In the genomic region with DNA sequence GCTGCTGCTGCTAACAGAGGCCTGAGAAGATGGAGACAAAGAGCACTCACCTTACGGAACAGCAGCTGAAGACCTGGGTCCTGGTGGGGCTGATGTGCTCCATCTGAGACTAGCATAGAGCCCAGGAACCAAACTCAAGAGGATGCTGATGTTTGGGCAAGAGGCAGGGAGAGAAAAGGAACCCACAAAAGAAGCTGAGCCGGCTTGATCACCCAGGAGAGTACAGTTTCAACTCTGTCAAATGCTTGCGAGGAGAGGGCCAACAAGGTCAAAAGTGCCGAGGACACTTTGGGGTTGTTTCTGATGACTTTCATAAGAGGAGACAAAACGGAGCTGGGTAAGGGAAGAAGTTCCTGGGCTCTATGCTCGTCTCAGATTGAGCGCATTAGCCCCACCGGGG, we compare ENCODE assay signal across 22 cellular contexts. TPM values are rescaled to one million over a fixed set of nuclear protein-coding genes. Genes with fewer than 3 reads are reported as not detected.
A peak's percentile ranks its signal among the peaks of the same experiment; 100 is the strongest.
DNase-seq lines count a peak whose midpoint lies in the region; ATAC-seq and TF ChIP-seq lines count a peak whose summit lies in the region.
"Had no signal": no experiment of that assay in that cellular context is flagged by ENCODE, and none has a peak within 500 bp of the region (broad histone marks: within the 10 kb centered on the region; RNA-seq: fewer than 3 reads in every experiment).

No MANE protein-coding gene starts in this region.

- H3K27ac Mint-ChIP-seq in type B pancreatic cell, result peak overlapping the region; percentile 96
- H3K27ac Mint-ChIP-seq: activated naive CD8-positive, alpha-beta T cell treated with anti-CD3 and anti-CD28 coated beads, Interleukin-2, amount 50 U/mL, for 24 hours; B cell; natural killer cell had no signal

- H3K9me3 Mint-ChIP-seq in type B pancreatic cell, result peaks cover 4% of the 10 kb centered on the region
- H3K9me3 Mint-ChIP-seq: activated naive CD8-positive, alpha-beta T cell treated with anti-CD3 and anti-CD28 coated beads, Interleukin-2, amount 50 U/mL, for 24 hours; natural killer cell had no signal

- H3K27me3 Mint-ChIP-seq in type B pancreatic cell, result no peaks in the 10 kb centered on the region
- H3K27me3 Mint-ChIP-seq: activated naive CD8-positive, alpha-beta T cell treated with anti-CD3 and anti-CD28 coated beads, Interleukin-2, amount 50 U/mL, for 24 hours; B cell had no signal

- H3F3A ChIP-seq in Loucy (ENCODE audit: low read depth), result no peaks in the 10 kb centered on the region

- H3K79me2 ChIP-seq in Loucy (ENCODE audit: insufficient read depth, low read length), result no peaks in the 10 kb centered on the region
- no peaks in the 10 kb centered on the region for H3K79me2 ChIP-seq in osteoblast (ENCODE audit: insufficient read depth, low read length)

- no peak overlapping the region for H3K9ac ChIP-seq in Loucy (ENCODE audit: low read depth, low read length, poor library complexity, severe bottlenecking)

- H3K36me3 Mint-ChIP-seq in type B pancreatic cell, result no peaks in the 10 kb centered on the region
- H3K36me3 Mint-ChIP-seq: natural killer cell had no signal

- H3K9me3 ChIP-seq in Loucy (ENCODE audit: insufficient read depth, low read depth, low read length) (no peaks in the 10 kb centered on the region), osteoblast (ENCODE audit: low read depth, low read length) (no peaks in the 10 kb centered on the region)
- H3K9me3 ChIP-seq: Caco-2, heart right ventricle, lower lobe of right lung had no signal

- no peak for TF ChIP-seq CTCF in Loucy (conservative IDR thresholded peaks at IDR 0.05; ENCODE audit: low read length)
- TF ChIP-seq CTCF in coronary artery (IDR thresholded peaks at IDR 0.05), result no peak
- no peak for TF ChIP-seq CTCF in osteoblast (IDR thresholded peaks at IDR 0.05; ENCODE audit: extremely low read depth, low read depth, low read length)
- TF ChIP-seq CTCF in type B pancreatic cell (conservative IDR thresholded peaks at IDR 0.05), result no peak

- peaks cover 16% of the 10 kb centered on the region for H3K4me1 ChIP-seq in Loucy (ENCODE audit: insufficient read depth, low read length, poor library complexity, severe bottlenecking)
- H3K4me1 ChIP-seq in osteoblast (ENCODE audit: insufficient read depth, low read length), result peaks cover 27% of the 10 kb centered on the region

- H3K27ac ChIP-seq in coronary artery (peak overlapping the region; percentile 83 to 86), osteoblast (ENCODE audit: low read depth, low read length) (peak overlapping the region; percentile 71)
- H3K27ac ChIP-seq: cardiac muscle cell, lower lobe of right lung had no signal

- H3K4me1 Mint-ChIP-seq in type B pancreatic cell (ENCODE audit: unreplicated experiment), result peaks cover 21% of the 10 kb centered on the region
- H3K4me1 Mint-ChIP-seq: activated naive CD8-positive, alpha-beta T cell treated with anti-CD3 and anti-CD28 coated beads, Interleukin-2, amount 50 U/mL, for 24 hours; B cell; natural killer cell had no signal

- H3K9me2 ChIP-seq in Loucy (replicated peaks; ENCODE audit: low read depth, low read length), result no peaks in the 10 kb centered on the region

- peak overlapping the region; percentile 72; the same call in 1 of the 2 replicates for H2AFZ ChIP-seq in Loucy (ENCODE audit: low read length)
- peak overlapping the region; percentile 78 for H2AFZ ChIP-seq in osteoblast (ENCODE audit: low read length)

- H3K27me3 ChIP-seq in Loucy (ENCODE audit: insufficient read depth, low read length, poor library complexity, severe bottlenecking) (no peaks in the 10 kb centered on the region), osteoblast (ENCODE audit: insufficient read depth, low read length) (no peaks in the 10 kb centered on the region)
- H3K27me3 ChIP-seq: heart right ventricle had no signal

- H3K4me2 ChIP-seq in Loucy (ENCODE audit: low read depth, low read length, poor library complexity, severe bottlenecking) (no peak overlapping the region), osteoblast (ENCODE audit: insufficient read depth, low read length) (no peak overlapping the region)

- no peak for DNase-seq in coronary artery (ENCODE audit: low spot score)
- no peak for DNase-seq in osteoblast (ENCODE audit: insufficient read length, low spot score, missing footprints)
- DNase-seq in type B pancreatic cell (ENCODE audit: extremely low spot score, unreplicated experiment), result no peak
- DNase-seq: activated CD4-positive, alpha-beta T cell treated with anti-CD3 and anti-CD28 coated beads, Interleukin-2, amount 50 U/mL, for 1 hour; activated CD8-positive, alpha-beta memory T cell treated with anti-CD3 and anti-CD28 coated beads, Interleukin-2, amount 50 U/mL, for 4 hours; activated effector memory CD4-positive, alpha-beta T cell treated with Interleukin-2 at 50 U/mL for 16 hours; activated naive CD8-positive, alpha-beta T cell treated with anti-CD3 and anti-CD28 coated beads, Interleukin-2, amount 50 U/mL, for 24 hours; Kasumi-1; lower lobe of right lung; natural killer cell; NCI-H1105; NCI-H524 treated with DMSO at 0.1 percent for 48 hours; stimulated activated CD8-positive, alpha-beta memory T cell treated with anti-CD3 and anti-CD28 coated beads, Interleukin-4, amount 100 ng/mL, for 48 hours; T-helper 1 cell had no signal

- H3K4me3 ChIP-seq in Loucy (ENCODE audit: low read length, poor library complexity, severe bottlenecking), result no peak overlapping the region
- H3K4me3 ChIP-seq in coronary artery, result no peak overlapping the region
- H3K4me3 ChIP-seq in osteoblast (ENCODE audit: insufficient read depth, low read length), result no peak overlapping the region
- H3K4me3 ChIP-seq: cardiac muscle cell, heart right ventricle, lower lobe of right lung had no signal

- no peak overlapping the region for H3K4me3 Mint-ChIP-seq in type B pancreatic cell
- H3K4me3 Mint-ChIP-seq: activated naive CD8-positive, alpha-beta T cell treated with anti-CD3 and anti-CD28 coated beads, Interleukin-2, amount 50 U/mL, for 24 hours; B cell; natural killer cell had no signal

- H4K20me1 ChIP-seq in Loucy (ENCODE audit: insufficient read depth, low read length, poor library complexity, severe bottlenecking) (no peaks in the 10 kb centered on the region), osteoblast (ENCODE audit: insufficient read depth, low read length) (no peaks in the 10 kb centered on the region)

- ATAC-seq in HG02763 (IDR thresholded peaks at IDR 0.05; ENCODE audit: unreplicated experiment) (no peak), GM19455 (IDR thresholded peaks at IDR 0.05; ENCODE audit: unreplicated experiment) (no peak), GM19328 (IDR thresholded peaks at IDR 0.05; ENCODE audit: unreplicated experiment) (no peak)
- ATAC-seq: activated naive CD8-positive, alpha-beta T cell treated with anti-CD3 and anti-CD28 coated beads, Interleukin-2, amount 50 U/mL, for 24 hours; natural killer cell had no signal

- no peaks in the 10 kb centered on the region for H3K36me3 ChIP-seq in Loucy (ENCODE audit: insufficient read depth, low read length)
- no peaks in the 10 kb centered on the region for H3K36me3 ChIP-seq in osteoblast (ENCODE audit: insufficient read depth, low read length)
- H3K36me3 ChIP-seq: cardiac muscle cell, heart right ventricle, lower lobe of right lung had no signal

RNA-seq across cellular contexts. Expression of gene NT5DC3, which starts 17.3 kb away (rescaled TPM):
- 10.1 and 10.6 TPM in 2 replicates for total RNA-seq in osteoblast
- total RNA-seq in type B pancreatic cell (ENCODE audit: low replicate concordance), result 10.9 and 16.3 TPM in 2 replicates
